Comparison of ENCODE assay signal across 8 cellular contexts in the genomic region with DNA sequence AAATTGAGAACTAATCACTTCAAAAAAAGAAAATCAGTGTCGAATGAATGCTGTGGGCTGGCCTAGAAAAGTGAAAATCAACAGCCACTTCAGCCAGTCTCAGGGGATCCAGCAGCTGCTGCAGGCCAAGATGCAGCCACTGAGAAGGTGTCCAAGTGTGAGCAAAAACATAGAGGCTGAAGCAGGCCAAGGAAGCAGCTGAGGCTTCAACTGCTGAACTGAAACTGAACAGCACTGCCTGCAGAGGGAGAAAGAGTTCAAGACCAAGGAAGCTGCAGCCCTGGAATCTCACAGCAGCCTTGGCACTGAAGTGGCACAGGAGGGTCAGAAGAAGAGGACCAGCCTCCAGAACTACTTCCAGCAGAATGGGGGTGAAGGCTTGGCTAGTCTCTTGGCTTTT.
DNase-seq lines count a peak whose midpoint lies in the region; ATAC-seq lines count a peak whose summit lies in the region.

No MANE protein-coding gene starts in this region.

- no peak overlapping the region for H3K27ac Mint-ChIP-seq in memory B cell

- peaks cover 8% of the 10 kb centered on the region for H3K4me1 ChIP-seq in adipocyte (ENCODE audit: control insufficient read depth, insufficient read depth, low read length)

- peaks cover 4% of the 10 kb centered on the region for H3K27me3 ChIP-seq in adipocyte (replicated peaks; ENCODE audit: control insufficient read depth, insufficient read depth, low read length)

- no peaks in the 10 kb centered on the region for H3K36me3 Mint-ChIP-seq in memory B cell

- ATAC-seq in GM19455 (IDR thresholded peaks at IDR 0.05; ENCODE audit: unreplicated experiment) = peak; percentile 55
- peak; percentile 48 for ATAC-seq in HG03575 (IDR thresholded peaks at IDR 0.05; ENCODE audit: extremely low read depth, insufficient number of reproducible peaks, low FRiP score, unreplicated experiment)
- ATAC-seq in memory B cell (ENCODE audit: low read depth) = peak; percentile 68
- no peak for ATAC-seq in HG03135 (IDR thresholded peaks at IDR 0.05; ENCODE audit: unreplicated experiment)

- peaks cover 11% of the 10 kb centered on the region for H3K4me1 Mint-ChIP-seq in memory B cell

- H3K9ac ChIP-seq in adipocyte (ENCODE audit: low read length) = no peak overlapping the region

- no peaks in the 10 kb centered on the region for H3K36me3 ChIP-seq in adipocyte (ENCODE audit: control insufficient read depth, insufficient read depth, low read length, severe bottlenecking)

- H3K9me3 Mint-ChIP-seq in memory B cell = no peaks in the 10 kb centered on the region

- H3K4me3 Mint-ChIP-seq in memory B cell = no peak overlapping the region

- DNase-seq in DMS79 (lab: John Stamatoyannopoulos, UW) (peak; percentile 15), adipocyte (ENCODE audit: low read depth) (peak; percentile 30), memory B cell (ENCODE audit: low spot score in 2 of 2) (peak in 1 of 2 donors; percentile 7), NCI-H1436 (lab: John Stamatoyannopoulos, UW) (no peak)
- no peak for DNase-seq in effector CD8-positive, alpha-beta T cell (lab: John Stamatoyannopoulos, UW)

- no peaks in the 10 kb centered on the region for H3K9me3 ChIP-seq in adipocyte (ENCODE audit: control insufficient read depth, low read length)

- H3K27me3 Mint-ChIP-seq in memory B cell = no peaks in the 10 kb centered on the region

- H3K4me3 ChIP-seq in adipocyte (ENCODE audit: low read length) = no peak overlapping the region

Comparison
In these comparisons a context has a peak if more than half of its experiments do, and no peak if none do; other contexts are left out.
1. DNase-seq: peak in DMS79 (single experiment) and adipocyte (single experiment); none in effector CD8-positive, alpha-beta T cell (single experiment) and NCI-H1436 (single experiment).